8 cellular contexts compared by ENCODE assay signal in genomic region chr4:83509156-83509585, GRCh38. TPM values are rescaled to one million over a fixed set of nuclear protein-coding genes. Genes with fewer than 3 reads are reported as not detected.
DNase-seq lines count a peak whose midpoint lies in the region; ATAC-seq, FAIRE-seq and TF ChIP-seq lines count a peak whose summit lies in the region.
"Not testable (repeated sequence)": the region's sequence is repeated elsewhere in the genome, so short reads cannot be mapped to it uniquely, and the experiment has no call there.

No MANE protein-coding gene starts in this region.

- H3K9ac ChIP-seq in DND-41 (ENCODE audit: low read depth, low read length); K562 (ENCODE audit: insufficient read depth in 1 of 2, low read depth in 2 of 2, low read length in 2 of 2): not testable (repeated sequence)

- DNase-seq in DND-41 (peak; percentile 14), HS-27A (ENCODE audit: low read depth) (peak; percentile 41), NCI-H82 (lab: John Stamatoyannopoulos, UW) (peak; percentile 57), K562 (ENCODE audit: extremely low read depth in 1 of 4, low spot score in 3 of 4) (peak; percentile 59 to 77 (median 64)), heart right ventricle (peak; percentile 18 to 57), ovary (peak in 2 of 5 donors; percentile 31 to 56), stromal cell of bone marrow (ENCODE audit: low read depth) (peak; percentile 17)
- peak; percentile 30 to 41 for DNase-seq in activated CD4-positive, alpha-beta T cell treated with anti-CD3 and anti-CD28 coated beads for 24 hours (ENCODE audit: low read depth in 2 of 2)

- TF ChIP-seq EP300 in K562 (IDR thresholded peaks at IDR 0.05; ENCODE audit: low read length); ovary (IDR thresholded peaks at IDR 0.05): not testable (repeated sequence)

- intact Hi-C loops in K562 (cut with micrococcal nuclease) (loop anchor here (1.0 to 10.0 kb wide), 5 partner anchors 18 to 996 kb away; no protein-coding TSS in a partner anchor), heart right ventricle (cut with DNase I) (loop anchor here in 9 of 10 donors (1.0 to 5.0 kb wide), 5 partner anchors 128 to 132 kb away; no protein-coding TSS in a partner anchor), ovary (cut with DNase I) (loop anchor here in 2 of 4 donors (10.0 kb wide), 1 partner anchor 126 kb away; no protein-coding TSS in a partner anchor)

- POLR2A ChIA-PET in K562 (lab: Yijun Ruan, JAX): interaction anchor here (0.7 kb wide), 1 partner anchor 14 kb away, joined by 3 read pairs; no protein-coding TSS in a partner anchor

- not testable (repeated sequence) for BruUV-seq in K562 (replicated peaks; lab: Mats Ljungman, UMichigan)

- TF ChIP-seq RAD21 in K562 (CRISPR knock-in tag; conservative IDR thresholded peaks at IDR 0.05 in 1 of 2, IDR thresholded peaks at IDR 0.05 in 1 of 2): peak; percentile 85 to 93

- not testable (repeated sequence) for H4K20me1 ChIP-seq in DND-41 (ENCODE audit: insufficient read depth, low read length); K562 (replicated peaks; ENCODE audit: control insufficient read depth, insufficient read depth, low read length)

- not testable (repeated sequence) for H3K36me3 ChIP-seq in DND-41 (ENCODE audit: insufficient read depth, low read length); K562 (ENCODE audit: control insufficient read depth, insufficient read depth, low read length); heart right ventricle; ovary

- H3K4me2 ChIP-seq in DND-41 (ENCODE audit: insufficient read depth, low read length); K562 (ENCODE audit: insufficient read depth, low read length): not testable (repeated sequence)

- WGBS in K562 (ENCODE audit: insufficient coverage, low coverage, missing lambda C conversion rate): 50% methylated on average over 3 of the region's 3 CpGs
- 67 to 74% methylated on average over 3 of the region's 3 CpGs for WGBS in heart right ventricle, 2 donors
- 68 to 71% (median 71%) methylated on average over 3 of the region's 3 CpGs for WGBS in ovary, 3 donors

- not testable (repeated sequence) for TF ChIP-seq POLR2A in K562 (conservative IDR thresholded peaks at IDR 0.05); ovary (IDR thresholded peaks at IDR 0.05)

- TF ChIP-seq CTCF in DND-41 (IDR thresholded peaks at IDR 0.05; ENCODE audit: borderline replicate concordance, extremely low read depth, low read length, poor library complexity, severe bottlenecking) (peak; percentile 51), K562 (IDR thresholded peaks at IDR 0.05 in 2 of 3, conservative IDR thresholded peaks at IDR 0.05 in 1 of 3; ENCODE audit: insufficient read depth in 2 of 3, low read depth in 1 of 3, low read length in 3 of 3) (peak; percentile 68 to 78 (median 72)), heart right ventricle (IDR thresholded peaks at IDR 0.05) (peak; percentile 66 to 87 (median 77)), ovary (IDR thresholded peaks at IDR 0.05) (peak in 2 of 3 donors; percentile 21 to 52)

- not testable (repeated sequence) for H3K27me3 ChIP-seq in DND-41 (ENCODE audit: insufficient read depth, low read length, poor library complexity); K562 (ENCODE audit: control insufficient read depth in 2 of 2, insufficient read depth in 2 of 2, low read length in 2 of 2); heart right ventricle; ovary

- not testable (repeated sequence) for H2AFZ ChIP-seq in DND-41 (ENCODE audit: low read depth, low read length)
- peak overlapping the region; percentile 92 for H2AFZ ChIP-seq in K562 (ENCODE audit: low read depth, low read length)

- not testable (repeated sequence) for H3K9me3 ChIP-seq in DND-41 (ENCODE audit: insufficient read depth, low read length, severe bottlenecking); K562 (replicated peaks; ENCODE audit: control insufficient read depth, insufficient read depth, low read depth, low read length); heart right ventricle; ovary

- ATAC-seq in DND-41 (ENCODE audit: insufficient read depth, low read depth): not testable (repeated sequence)
- ATAC-seq in K562 (peak; percentile 84), heart right ventricle (peak in 2 of 8 donors; percentile 45 to 55)

- in situ Hi-C loops in K562 (cut with MboI): loop anchor here (25.0 kb wide), 1 partner anchor 1003 kb away; no protein-coding TSS in a partner anchor

- H3K4me1 ChIP-seq in DND-41 (ENCODE audit: insufficient read depth, low read length); K562 (replicated peaks in 1 of 2; ENCODE audit: control insufficient read depth in 2 of 2, insufficient read depth in 2 of 2, low read length in 2 of 2); heart right ventricle; ovary (ENCODE audit: insufficient read depth): not testable (repeated sequence)

- CTCF ChIA-PET in K562 (lab: Yijun Ruan, JAX; ENCODE audit: low intra/inter-chr PET ratio): interaction anchor here (3.7 kb wide), 1 partner anchor 130 kb away, joined by 20 read pairs; no protein-coding TSS in a partner anchor

- FAIRE-seq in K562 (lab: Jason Lieb, UNC): peak; percentile 60

- not testable (repeated sequence) for H3K27ac ChIP-seq in DND-41 (ENCODE audit: low read length); K562 (ENCODE audit: extremely low read depth, low read depth, low read length); heart right ventricle; ovary

- H3K79me2 ChIP-seq in DND-41 (ENCODE audit: insufficient read depth, low read length); K562 (ENCODE audit: control insufficient read depth, insufficient read depth, low read length): not testable (repeated sequence)

- not testable (repeated sequence) for H3K9me1 ChIP-seq in K562 (ENCODE audit: control insufficient read depth, insufficient read depth, low read length)

- not testable (repeated sequence) for H3K4me3 ChIP-seq in DND-41 (ENCODE audit: low read depth in 1 of 2, low read length in 2 of 2); K562; heart right ventricle; ovary

RNA-seq across cellular contexts. Expression of gene ABRAXAS1, which starts 24.3 kb away (rescaled TPM):
- total RNA-seq in K562 (2011; cell fraction: chromatin; rRNA removed; ENCODE audit: low replicate concordance): 14.8 and 37.7 TPM in 2 replicates
- total RNA-seq in K562 (2011; cell fraction: nucleolus; rRNA removed): 19.7 and 26.7 TPM in 2 replicates
- 29.8 and 51.8 TPM in 2 replicates for total RNA-seq in K562 (2011; cell fraction: nucleoplasm; rRNA removed)
- total RNA-seq in K562 (2014; rRNA removed) (18.4 and 27.0 TPM in 2 replicates), K562 (2014; rRNA removed; fragmentation: Illumina TruSeq; extraction: Trizol) (22.4 and 26.0 TPM in 2 replicates), K562 (2015; rRNA removed; fragmentation: Illumina TruSeq; extraction: Trizol) (17.9 and 22.1 TPM in 2 replicates), K562 (2021) (27.6 and 30.9 TPM in 2 replicates), heart right ventricle (10 to 100 TPM in 1 of 10 donors, 1 to 10 TPM in 9; 4.7 to 11.0 (median 6.7) TPM), ovary (10 to 100 TPM; 14.5 to 43.1 (median 33.8) TPM)
- polyA plus RNA-seq in K562 (2011; rRNA removed) (43.2 and 48.3 TPM in 2 replicates), K562 (2014; fragmentation: Illumina TruSeq; extraction: Trizol) (37.6 and 37.7 TPM in 2 replicates), K562 (2014; fragmentation: Nextera tagmentation; extraction: Ambion mirVana) (10 to 100 TPM; 10.8 to 13.7 TPM), K562 (2014; rRNA removed) (20.6 and 32.9 TPM in 2 replicates), heart right ventricle (1 to 10 TPM; 2.3 to 2.4 TPM), ovary (10 to 100 TPM; 23.5 to 25.7 TPM)
- 7.0 and 20.7 TPM in 2 replicates for polyA plus RNA-seq in K562 (2011; cell fraction: cytosol; rRNA removed)
- 13.5 and 17.7 TPM in 2 replicates for polyA plus RNA-seq in K562 (2011; cell fraction: nucleus; rRNA removed)
- polyA plus RNA-seq in K562 (2012): 23.7 and 59.5 TPM in 2 replicates
- polyA minus RNA-seq in K562 (2011; rRNA and poly(A)+ RNA removed): 45.2 and 54.5 TPM in 2 replicates
- 20.3 and 21.8 TPM in 2 replicates for polyA minus RNA-seq in K562 (2011; cell fraction: cytosol; rRNA and poly(A)+ RNA removed)
- 20.1 and 30.0 TPM in 2 replicates for polyA minus RNA-seq in K562 (2011; cell fraction: nucleus; rRNA and poly(A)+ RNA removed)

RNA-seq across cellular contexts. Expression of gene GPAT3, which starts 26.7 kb away (rescaled TPM):
- total RNA-seq in K562 (2011; cell fraction: chromatin; rRNA removed; ENCODE audit: low replicate concordance): 17.1 and 23.6 TPM in 2 replicates
- 15.7 and 18.8 TPM in 2 replicates for total RNA-seq in K562 (2011; cell fraction: nucleolus; rRNA removed)
- 17.5 and 23.5 TPM in 2 replicates for total RNA-seq in K562 (2011; cell fraction: nucleoplasm; rRNA removed)
- total RNA-seq in K562 (2014; rRNA removed): 7.9 and 14.0 TPM in 2 replicates
- total RNA-seq in K562 (2014; rRNA removed; fragmentation: Illumina TruSeq; extraction: Trizol): 15.1 and 18.8 TPM in 2 replicates
- total RNA-seq in K562 (2015; rRNA removed; fragmentation: Illumina TruSeq; extraction: Trizol): 16.1 and 17.0 TPM in 2 replicates
- 14.9 and 15.0 TPM in 2 replicates for total RNA-seq in K562 (2021)
- 12.8 and 14.0 TPM in 2 replicates for polyA plus RNA-seq in K562 (2011; rRNA removed)
- polyA plus RNA-seq in K562 (2011; cell fraction: cytosol; rRNA removed): 9.0 and 11.3 TPM in 2 replicates
- polyA plus RNA-seq in K562 (2011; cell fraction: nucleus; rRNA removed): 6.7 and 10.4 TPM in 2 replicates
- polyA plus RNA-seq in K562 (2012): 14.1 and 29.3 TPM in 2 replicates
- 12.0 and 12.3 TPM in 2 replicates for polyA plus RNA-seq in K562 (2014; fragmentation: Illumina TruSeq; extraction: Trizol)
- polyA plus RNA-seq in K562 (2014; fragmentation: Nextera tagmentation; extraction: Ambion mirVana): 1 to 10 TPM; 4.1 to 7.2 TPM
- polyA plus RNA-seq in K562 (2014; rRNA removed): 9.4 and 13.1 TPM in 2 replicates
- polyA minus RNA-seq in K562 (2011; rRNA and poly(A)+ RNA removed): 11.0 and 12.6 TPM in 2 replicates
- polyA minus RNA-seq in K562 (2011; cell fraction: cytosol; rRNA and poly(A)+ RNA removed): 5.2 and 5.6 TPM in 2 replicates
- 3.5 and 5.6 TPM in 2 replicates for polyA minus RNA-seq in K562 (2011; cell fraction: nucleus; rRNA and poly(A)+ RNA removed)
- 10 to 100 TPM; 34.2 to 82.6 (median 52.8) TPM for total RNA-seq in heart right ventricle
- 10 to 100 TPM; 22.2 to 24.2 TPM for polyA plus RNA-seq in heart right ventricle
- 10 to 100 TPM in 6 of 7 donors, 1 to 10 TPM in 1; 9.0 to 23.1 (median 14.9) TPM for total RNA-seq in ovary
- polyA plus RNA-seq in ovary: 10 to 100 TPM; 13.6 to 23.2 TPM

RNA-seq across cellular contexts. Expression of gene MRPS18C, which starts 53.3 kb away (rescaled TPM):
- total RNA-seq in K562 (2011; cell fraction: chromatin; rRNA removed; ENCODE audit: low replicate concordance): 23.5 and 59.1 TPM in 2 replicates
- total RNA-seq in K562 (2011; cell fraction: nucleolus; rRNA removed): 20.2 and 21.1 TPM in 2 replicates
- 35.0 and 61.6 TPM in 2 replicates for total RNA-seq in K562 (2011; cell fraction: nucleoplasm; rRNA removed)
- total RNA-seq in K562 (2014; rRNA removed): 53.3 and 54.3 TPM in 2 replicates
- total RNA-seq in K562 (2014; rRNA removed; fragmentation: Illumina TruSeq; extraction: Trizol): 149 and 150 TPM in 2 replicates
- 114 and 138 TPM in 2 replicates for total RNA-seq in K562 (2015; rRNA removed; fragmentation: Illumina TruSeq; extraction: Trizol)
- total RNA-seq in K562 (2021): 110 and 115 TPM in 2 replicates
- polyA plus RNA-seq in K562 (2011; rRNA removed): 71.9 and 94.6 TPM in 2 replicates
- polyA plus RNA-seq in K562 (2011; cell fraction: cytosol; rRNA removed): 19.2 and 45.8 TPM in 2 replicates
- polyA plus RNA-seq in K562 (2011; cell fraction: nucleus; rRNA removed): 14.5 and 28.5 TPM in 2 replicates
- 76.9 and 195 TPM in 2 replicates for polyA plus RNA-seq in K562 (2012)
- polyA plus RNA-seq in K562 (2014; fragmentation: Illumina TruSeq; extraction: Trizol): 96.5 and 138 TPM in 2 replicates
- 100 to 1,000 TPM; 329 to 390 TPM for polyA plus RNA-seq in K562 (2014; fragmentation: Nextera tagmentation; extraction: Ambion mirVana)
- polyA plus RNA-seq in K562 (2014; rRNA removed): 77.0 and 79.9 TPM in 2 replicates
- polyA minus RNA-seq in K562 (2011; rRNA and poly(A)+ RNA removed): 51.3 and 62.6 TPM in 2 replicates
- 12.3 and 51.6 TPM in 2 replicates for polyA minus RNA-seq in K562 (2011; cell fraction: cytosol; rRNA and poly(A)+ RNA removed)
- polyA minus RNA-seq in K562 (2011; cell fraction: nucleus; rRNA and poly(A)+ RNA removed): 19.7 and 35.3 TPM in 2 replicates
- 10 to 100 TPM; 47.7 to 81.9 (median 58.2) TPM for total RNA-seq in heart right ventricle
- polyA plus RNA-seq in heart right ventricle: 10 to 100 TPM; 40.6 to 68.6 TPM
- 10 to 100 TPM; 13.0 to 47.5 (median 35.7) TPM for total RNA-seq in ovary
- polyA plus RNA-seq in ovary: 10 to 100 TPM; 18.5 to 46.5 TPM

RNA-seq across cellular contexts. Expression of gene HELQ, which starts 53.5 kb away (rescaled TPM):
- total RNA-seq in K562 (2011; cell fraction: chromatin; rRNA removed; ENCODE audit: low replicate concordance): 20.1 and 26.8 TPM in 2 replicates
- 17.3 and 20.3 TPM in 2 replicates for total RNA-seq in K562 (2011; cell fraction: nucleolus; rRNA removed)
- 22.4 and 22.8 TPM in 2 replicates for total RNA-seq in K562 (2011; cell fraction: nucleoplasm; rRNA removed)
- total RNA-seq in K562 (2014; rRNA removed) (15.2 and 16.3 TPM in 2 replicates), K562 (2014; rRNA removed; fragmentation: Illumina TruSeq; extraction: Trizol) (11.9 and 12.7 TPM in 2 replicates), K562 (2015; rRNA removed; fragmentation: Illumina TruSeq; extraction: Trizol) (11.3 and 12.6 TPM in 2 replicates), K562 (2021) (11.0 and 13.5 TPM in 2 replicates), heart right ventricle (10 to 100 TPM; 11.6 to 15.7 (median 13.2) TPM), ovary (10 to 100 TPM; 17.2 to 30.8 (median 22.7) TPM)
- polyA plus RNA-seq in K562 (2011; rRNA removed) (11.6 and 13.1 TPM in 2 replicates), K562 (2014; fragmentation: Illumina TruSeq; extraction: Trizol) (10.9 and 12.7 TPM in 2 replicates), K562 (2014; fragmentation: Nextera tagmentation; extraction: Ambion mirVana) (1 to 10 TPM; 3.5 to 5.6 TPM), K562 (2014; rRNA removed) (9.2 and 15.7 TPM in 2 replicates), heart right ventricle (1 to 10 TPM; 5.1 to 5.6 TPM), ovary (10 to 100 TPM; 15.5 to 19.1 TPM)
- 3.9 and 5.7 TPM in 2 replicates for polyA plus RNA-seq in K562 (2011; cell fraction: cytosol; rRNA removed)
- polyA plus RNA-seq in K562 (2011; cell fraction: nucleus; rRNA removed): 11.0 and 11.1 TPM in 2 replicates
- polyA plus RNA-seq in K562 (2012): 8.6 and 9.3 TPM in 2 replicates
- polyA minus RNA-seq in K562 (2011; rRNA and poly(A)+ RNA removed): 18.7 and 21.2 TPM in 2 replicates
- 2.5 and 5.2 TPM in 2 replicates for polyA minus RNA-seq in K562 (2011; cell fraction: cytosol; rRNA and poly(A)+ RNA removed)
- polyA minus RNA-seq in K562 (2011; cell fraction: nucleus; rRNA and poly(A)+ RNA removed): 18.3 and 32.5 TPM in 2 replicates
